In genomic region chr3:45908761-45909160, GRCh38 we compare ENCODE assay signal across 18 cellular contexts. TPM values are rescaled to one million over a fixed set of nuclear protein-coding genes. Genes with fewer than 3 reads are reported as not detected.
"Had no signal": no experiment of that assay in that cellular context is flagged by ENCODE, and none has a peak within 500 bp of the region (broad histone marks: within the 10 kb centered on the region; RNA-seq: fewer than 3 reads in every experiment).

No MANE protein-coding gene starts in this region.

- H3K4me3 Mint-ChIP-seq: activated T-cell treated with anti-CD3 and anti-CD28 coated beads, Interleukin-2, amount 50 U/mL, for 4 hours; mesothelial cell of epicardium had no signal

- H3K27me3 ChIP-seq: body of pancreas, foreskin keratinocyte, pancreas had no signal

- H3K36me3 Mint-ChIP-seq: mesothelial cell of epicardium had no signal

- H3K4me1 Mint-ChIP-seq: mesothelial cell of epicardium had no signal

- ATAC-seq: body of pancreas, foreskin keratinocyte, left cardiac atrium, lower lobe of right lung, pancreas had no signal

- H3K9me3 ChIP-seq: body of pancreas, lower lobe of right lung, pancreas, thoracic aorta had no signal

- H3K27ac ChIP-seq: body of pancreas, foreskin keratinocyte, lower lobe of right lung, pancreas, thoracic aorta had no signal

- H3K4me3 ChIP-seq: body of pancreas, lower lobe of right lung, pancreas, thoracic aorta had no signal

- H3K4me1 ChIP-seq: body of pancreas, foreskin keratinocyte, lower lobe of right lung, pancreas had no signal

- H3K27ac Mint-ChIP-seq: activated naive CD4-positive, alpha-beta T cell treated with anti-CD3 and anti-CD28 coated beads, Interleukin-2, amount 50 U/mL, for 72 hours; mesothelial cell of epicardium had no signal

- H3K9me3 Mint-ChIP-seq: activated T-cell treated with anti-CD3 and anti-CD28 coated beads, Interleukin-2, amount 50 U/mL, for 4 hours; mesothelial cell of epicardium had no signal

- H3K36me3 ChIP-seq: lower lobe of right lung, pancreas, thoracic aorta had no signal

- DNase-seq: activated CD4-positive, alpha-beta T cell treated with anti-CD3 and anti-CD28 coated beads, Interleukin-2, amount 50 U/mL, for 48 hours; activated CD4-positive, CD25-positive, alpha-beta regulatory T cell treated with anti-CD3 and anti-CD28 coated beads, Interleukin-2, amount 50 U/mL, for 72 hours; activated gamma-delta T cell; activated T-cell treated with anti-CD3 and anti-CD28 coated beads, Interleukin-2, amount 50 U/mL, for 4 hours; amygdala; body of pancreas; cortex of kidney; effector CD4-positive, alpha-beta T cell; foreskin keratinocyte; left cardiac atrium; lower lobe of right lung; stimulated activated CD4-positive, alpha-beta T cell treated with anti-CD3 and anti-CD28 coated beads, Interleukin-1b, Interleukin-23, amount 100 ng/mL, for 48 hours had no signal

RNA-seq across cellular contexts. Expression of gene CCR9, which starts 22.4 kb away (rescaled TPM):
- total RNA-seq: activated naive CD4-positive, alpha-beta T cell treated with anti-CD3 and anti-CD28 coated beads, Interleukin-2, amount 50 U/mL, for 72 hours; activated T-cell treated with anti-CD3 and anti-CD28 coated beads, Interleukin-2, amount 50 U/mL, for 4 hours; body of pancreas; foreskin keratinocyte; left cardiac atrium; lower lobe of right lung; mesothelial cell of epicardium; renal cortical epithelial cell; thoracic aorta; ureter had no signal
- polyA plus RNA-seq: foreskin keratinocyte, pancreas had no signal

RNA-seq across cellular contexts. Expression of gene CXCR6, which starts 34.5 kb away (rescaled TPM):
- total RNA-seq: foreskin keratinocyte, mesothelial cell of epicardium, renal cortical epithelial cell had no signal
- polyA plus RNA-seq: foreskin keratinocyte had no signal
